8 cellular contexts compared by ENCODE assay signal in the genomic region with DNA sequence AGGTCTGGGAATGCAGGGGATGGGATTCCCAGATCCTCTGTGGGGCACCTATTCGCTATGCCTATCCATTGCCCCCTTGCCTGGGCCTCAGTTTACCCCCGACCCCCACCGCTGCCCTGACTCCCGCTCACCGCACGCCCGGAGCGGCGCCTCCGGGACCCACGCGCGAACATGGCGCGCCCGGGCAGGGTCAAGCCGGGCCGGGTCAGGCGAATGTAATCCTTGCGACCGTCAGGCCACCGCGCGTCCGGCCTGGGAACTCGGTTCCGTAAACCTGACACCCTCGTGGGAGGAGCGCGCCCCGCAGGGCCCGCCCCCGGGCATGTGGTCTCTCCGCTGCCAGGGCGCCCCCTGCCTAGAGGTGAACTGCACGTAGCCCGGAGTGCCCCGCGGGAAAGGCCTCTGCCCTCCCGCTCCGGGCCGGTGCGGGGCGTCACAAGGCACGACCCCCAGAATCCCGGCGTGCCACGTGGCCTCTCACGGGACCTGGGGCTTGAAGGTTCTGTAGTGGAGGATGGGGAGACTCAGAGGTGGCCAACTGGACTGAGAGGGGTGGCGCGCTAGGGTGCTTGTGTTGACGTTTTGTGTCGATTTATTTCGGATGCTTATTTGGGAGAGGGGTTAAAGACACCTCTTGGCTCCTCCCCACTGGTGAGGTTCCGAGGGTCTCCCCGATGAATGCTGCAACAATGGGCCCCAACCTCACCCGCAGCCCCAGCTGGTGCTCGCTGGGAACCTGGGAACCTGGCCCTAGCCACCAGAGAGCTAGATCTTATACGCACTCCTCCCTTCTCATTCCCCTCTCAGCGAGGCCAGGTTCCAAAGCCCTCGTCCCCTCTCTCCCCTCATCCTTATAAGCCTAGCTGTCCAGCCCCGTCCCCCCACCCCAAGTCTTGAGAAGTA. TPM values are rescaled to one million over a fixed set of nuclear protein-coding genes. Genes with fewer than 3 reads are reported as not detected.
DNase-seq lines count a peak whose midpoint lies in the region; ATAC-seq lines count a peak whose summit lies in the region.

Gene PRICKLE3, minus strand, starts transcription at position 249 of the 903 bp plus-strand sequence. Its CDS starts 76 bp downstream, at position 173.

- H3K9me3 Mint-ChIP-seq in activated naive CD8-positive, alpha-beta T cell treated with anti-CD3 and anti-CD28 coated beads, Interleukin-2, amount 10 ng/mL, durations not matched to agents 7 days and 5 days, result no peaks in the 10 kb centered on the region

- H3K4me3 ChIP-seq in SK-N-MC, result peak within 1 kb of the TSS; percentile 72

- ATAC-seq in GM18498 (IDR thresholded peaks at IDR 0.05; ENCODE audit: unreplicated experiment), result peak; percentile 38
- peak; percentile 11 for ATAC-seq in activated naive CD8-positive, alpha-beta T cell treated with anti-CD3 and anti-CD28 coated beads, Interleukin-2, amount 10 ng/mL, durations not matched to agents 7 days and 5 days (ENCODE audit: low read depth)
- ATAC-seq in left cardiac atrium, result peak; percentile 45 to 48
- no peak for ATAC-seq in HG03565 (IDR thresholded peaks at IDR 0.05; ENCODE audit: unreplicated experiment)

- no peak within 1 kb of the TSS for H3K27ac ChIP-seq in SK-N-MC

- DNase-seq in 8988T, result peak; percentile 67
- DNase-seq in KG1 (lab: John Stamatoyannopoulos, UW), result peak; percentile 9
- DNase-seq in SK-N-MC (ENCODE audit: low read depth, low spot score), result no peak
- peak; percentile 81 for DNase-seq in activated naive CD8-positive, alpha-beta T cell treated with anti-CD3 and anti-CD28 coated beads, Interleukin-2, amount 10 ng/mL, durations not matched to agents 7 days and 5 days
- DNase-seq in left cardiac atrium, result peak; percentile 89
- peak; percentile 64 for DNase-seq in retina

- H3K9ac ChIP-seq in SK-N-MC (ENCODE audit: insufficient read length), result no peak within 1 kb of the TSS

- H3K36me3 Mint-ChIP-seq in activated naive CD8-positive, alpha-beta T cell treated with anti-CD3 and anti-CD28 coated beads, Interleukin-2, amount 10 ng/mL, durations not matched to agents 7 days and 5 days, result peaks cover 6% of the 10 kb centered on the region

- intact Hi-C loops in left cardiac atrium (cut with DNase I), result no loop called here

- peak within 1 kb of the TSS; percentile 88 for H3K27ac Mint-ChIP-seq in activated naive CD8-positive, alpha-beta T cell treated with anti-CD3 and anti-CD28 coated beads, Interleukin-2, amount 10 ng/mL, durations not matched to agents 7 days and 5 days

- POLR2A ChIA-PET in activated naive CD8-positive, alpha-beta T cell treated with anti-CD3 and anti-CD28 coated beads, Interleukin-2, amount 10 ng/mL, durations not matched to agents 7 days and 5 days (lab: Charles Lee), result interaction anchor here (0.6 to 1.4 kb wide), 2 partner anchors 15 to 156 kb away, joined by 3 to 4 read pairs; no protein-coding TSS in a partner anchor

- H3K36me3 ChIP-seq in SK-N-MC (ENCODE audit: insufficient read depth, low read length), result no peaks in the 10 kb centered on the region

- H3K9me3 ChIP-seq in SK-N-MC (ENCODE audit: low read depth, low read length), result no peaks in the 10 kb centered on the region

- H3K4me3 Mint-ChIP-seq in activated naive CD8-positive, alpha-beta T cell treated with anti-CD3 and anti-CD28 coated beads, Interleukin-2, amount 10 ng/mL, durations not matched to agents 7 days and 5 days, result peak within 1 kb of the TSS; percentile 93

- no peaks in the 10 kb centered on the region for H3K27me3 Mint-ChIP-seq in activated naive CD8-positive, alpha-beta T cell treated with anti-CD3 and anti-CD28 coated beads, Interleukin-2, amount 10 ng/mL, durations not matched to agents 7 days and 5 days

- H3K4me1 Mint-ChIP-seq in activated naive CD8-positive, alpha-beta T cell treated with anti-CD3 and anti-CD28 coated beads, Interleukin-2, amount 10 ng/mL, durations not matched to agents 7 days and 5 days, result peaks cover 20% of the 10 kb centered on the region

RNA-seq across cellular contexts. Expression of gene PRICKLE3, which starts in this region (rescaled TPM):
- total RNA-seq in activated naive CD8-positive, alpha-beta T cell treated with anti-CD3 and anti-CD28 coated beads, Interleukin-2, amount 10 ng/mL, durations not matched to agents 7 days and 5 days, result 10 to 100 TPM; 16.1 to 16.7 TPM
- 10 to 100 TPM in 1 of 2 donors, 1 to 10 TPM in 1; 9.9 to 14.8 TPM for total RNA-seq in left cardiac atrium
